ENCODE assay signal across 1 cellular context in genomic region chr19:47540748-47541147, GRCh38.
TF ChIP-seq lines count a peak whose summit lies in the region.

No MANE protein-coding gene starts in this region.

TF ChIP-seq in H1, 55 proteins besides CTCF, POLR2A, EP300 and RAD21:
- TF ChIP-seq CHD2 (IDR thresholded peaks at IDR 0.05; ENCODE audit: low read length), result no peak
- TF ChIP-seq KDM1A (IDR thresholded peaks at IDR 0.05; ENCODE audit: borderline replicate concordance, low read length), result no peak
- no peak for TF ChIP-seq SRF (IDR thresholded peaks at IDR 0.05; ENCODE audit: low read depth, low read length)
- no peak for TF ChIP-seq PHF8 (conservative IDR thresholded peaks at IDR 0.05; ENCODE audit: low read depth, low read length)
- TF ChIP-seq POLR2AphosphoS5 (IDR thresholded peaks at IDR 0.05; ENCODE audit: low read depth, low read length), result no peak
- no peak for TF ChIP-seq CBX8 (IDR thresholded peaks at IDR 0.05; ENCODE audit: borderline replicate concordance, low read depth, low read length)
- no peak for TF ChIP-seq YY1 (IDR thresholded peaks at IDR 0.05; ENCODE audit: low read depth, low read length)
- no peak for TF ChIP-seq TEAD4 (IDR thresholded peaks at IDR 0.05; ENCODE audit: low read depth, low read length)
- no peak for TF ChIP-seq EGR1 (IDR thresholded peaks at IDR 0.05; ENCODE audit: borderline replicate concordance, low read depth, low read length)
- no peak for TF ChIP-seq NRF1 (IDR thresholded peaks at IDR 0.05; ENCODE audit: low read depth, low read length)
- TF ChIP-seq SIX5 (IDR thresholded peaks at IDR 0.05; ENCODE audit: low read depth, low read length), result no peak
- no peak for TF ChIP-seq RBBP5 (IDR thresholded peaks at IDR 0.05; ENCODE audit: borderline replicate concordance, low read depth, low read length)
- no peak for TF ChIP-seq JUND (IDR thresholded peaks at IDR 0.05; ENCODE audit: low read length)
- TF ChIP-seq SP2 (IDR thresholded peaks at IDR 0.05; ENCODE audit: low read length), result no peak
- no peak for TF ChIP-seq ZNF274 (IDR thresholded peaks at IDR 0.05; ENCODE audit: borderline replicate concordance, extremely low read depth, low read length)
